Comparison of ENCODE assay signal across 8 cellular contexts in the genomic region with DNA sequence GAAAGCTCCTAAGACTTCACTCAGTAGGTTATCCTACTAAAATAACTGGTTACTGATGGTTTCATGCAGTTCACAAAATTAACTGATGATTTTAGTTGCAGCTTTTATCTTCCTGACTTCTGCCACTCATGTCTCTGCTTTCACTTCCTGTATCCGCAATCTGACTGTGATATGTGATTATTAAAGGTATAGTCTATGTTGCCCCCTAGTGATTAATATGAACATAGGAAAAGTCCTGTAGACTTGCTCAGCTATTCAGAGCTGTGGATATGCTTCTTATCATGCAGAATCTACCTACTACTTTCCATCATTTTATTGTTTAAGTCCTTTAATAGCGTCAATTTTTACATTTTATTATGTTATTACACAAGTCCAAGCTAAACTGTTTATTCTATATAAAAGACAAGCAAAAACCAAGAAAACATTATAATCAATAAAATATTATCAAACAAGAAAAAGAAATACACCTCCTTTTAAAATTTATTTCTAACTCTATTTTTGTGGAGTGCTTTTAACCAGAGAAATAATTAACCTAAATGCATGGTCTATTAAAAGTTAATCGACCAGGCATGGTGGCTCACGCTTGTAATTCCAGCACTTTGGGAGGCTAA. TPM values are rescaled to one million over a fixed set of nuclear protein-coding genes. Genes with fewer than 3 reads are reported as not detected.
A peak's percentile ranks its signal among the peaks of the same experiment; 100 is the strongest.
DNase-seq lines count a peak whose midpoint lies in the region; ATAC-seq and TF ChIP-seq lines count a peak whose summit lies in the region.

No MANE protein-coding gene starts in this region.

- TF ChIP-seq CTCF in WI38 (IDR thresholded peaks at IDR 0.05; ENCODE audit: low read depth, low read length): peak; percentile 19; the same call in 1 of the 2 replicates
- TF ChIP-seq CTCF in upper lobe of left lung (IDR thresholded peaks at IDR 0.05): peak in 5 of 6 experiments; percentile 22 to 54 (median 46)

- DNase-seq in CMK (ENCODE audit: low read depth): peak; percentile 22
- DNase-seq in NCI-H2029 treated with DMSO at 0.1 percent for 48 hours (lab: John Stamatoyannopoulos, UW): peak; percentile 60
- peak; percentile 39 for DNase-seq in inferior parietal cortex (ENCODE audit: extremely low spot score)
- DNase-seq in upper lobe of left lung: no peak
- no peak for DNase-seq in activated CD4-positive, alpha-beta T cell treated with anti-CD3 and anti-CD28 coated beads, Interleukin-2, amount 50 U/mL, for 1 hour

- ATAC-seq in GM19023 (IDR thresholded peaks at IDR 0.05; ENCODE audit: unreplicated experiment) (peak; percentile 69), HG03066 (IDR thresholded peaks at IDR 0.05; ENCODE audit: low read depth, unreplicated experiment) (peak; percentile 82), upper lobe of left lung (ENCODE audit: low FRiP score in 2 of 2) (peak in 1 of 2 donors; percentile 75)

- H3K9me3 ChIP-seq in upper lobe of left lung: peaks cover 0 to 3% (median 0%) of the 10 kb centered on the region in 4 donors

- no peaks in the 10 kb centered on the region for H3K36me3 ChIP-seq in upper lobe of left lung

- H3K27me3 ChIP-seq in upper lobe of left lung: no peaks in the 10 kb centered on the region

- no peak for TF ChIP-seq POLR2A in upper lobe of left lung (IDR thresholded peaks at IDR 0.05)

- 66 to 71% methylated on average over 4 of the region's 4 CpGs for WGBS in upper lobe of left lung, 2 donors

- peaks cover 0 to 6% (median 2%) of the 10 kb centered on the region in 4 donors for H3K4me1 ChIP-seq in upper lobe of left lung

- H3K4me3 ChIP-seq in WI38 (ENCODE audit: low read depth, low read length): no peak overlapping the region
- H3K4me3 ChIP-seq in upper lobe of left lung: no peak overlapping the region

- TF ChIP-seq EP300 in upper lobe of left lung (IDR thresholded peaks at IDR 0.05): no peak

- peak overlapping the region in 1 of 4 donors; percentile 35 for H3K27ac ChIP-seq in upper lobe of left lung

RNA-seq across cellular contexts. Expression of gene TLR2, which starts 40.6 kb away (rescaled TPM):
- total RNA-seq in upper lobe of left lung: 100 to 1,000 TPM in 2 of 6 donors, 10 to 100 TPM in 4; 34.8 to 104 (median 91.2) TPM

Comparison
In these comparisons a context has a peak if more than half of its experiments do, and no peak if none do; other contexts are left out.
1. DNase-seq: peak in CMK (single experiment), NCI-H2029 treated with DMSO at 0.1 percent for 48 hours (single experiment) and inferior parietal cortex (single experiment); none in upper lobe of left lung (0 of 2) and activated CD4-positive, alpha-beta T cell treated with anti-CD3 and anti-CD28 coated beads, Interleukin-2, amount 50 U/mL, for 1 hour (single experiment).